11 cellular contexts compared by ENCODE assay signal in genomic region chr4:80492761-80493160, GRCh38.
DNase-seq lines count a peak whose midpoint lies in the region; ATAC-seq, FAIRE-seq and TF ChIP-seq lines count a peak whose summit lies in the region.
"Had no signal": no experiment of that assay in that cellular context is flagged by ENCODE, and none has a peak within 500 bp of the region (broad histone marks: within the 10 kb centered on the region; RNA-seq: fewer than 3 reads in every experiment).

No MANE protein-coding gene starts in this region.

- no peak for TF ChIP-seq RAD21 in K562 (CRISPR knock-in tag; conservative IDR thresholded peaks at IDR 0.05 in 1 of 2, IDR thresholded peaks at IDR 0.05 in 1 of 2)

- no peaks in the 10 kb centered on the region for H3K9me3 ChIP-seq in T-helper 17 cell (ENCODE audit: control insufficient read depth, low read length, poor library complexity, severe bottlenecking)
- H3K9me3 ChIP-seq in K562 (replicated peaks; ENCODE audit: control insufficient read depth, insufficient read depth, low read depth, low read length), result no peaks in the 10 kb centered on the region
- H3K9me3 ChIP-seq in stomach, result peaks cover 0 to 13% (median 7%) of the 10 kb centered on the region in 4 donors

- TF ChIP-seq POLR2A in K562 (conservative IDR thresholded peaks at IDR 0.05), result no peak
- TF ChIP-seq POLR2A in stomach (IDR thresholded peaks at IDR 0.05), result no peak

- no peaks in the 10 kb centered on the region for H3K9me1 ChIP-seq in K562 (ENCODE audit: control insufficient read depth, insufficient read depth, low read length)

- 0% methylated on average over 1 of the region's 1 CpG for WGBS in K562 (ENCODE audit: insufficient coverage, low coverage, missing lambda C conversion rate)
- 21 to 50% (median 33%) methylated on average over 1 of the region's 1 CpG for WGBS in stomach, 5 donors

- TF ChIP-seq CTCF in K562 (IDR thresholded peaks at IDR 0.05 in 2 of 3, conservative IDR thresholded peaks at IDR 0.05 in 1 of 3; ENCODE audit: insufficient read depth in 2 of 3, low read depth in 1 of 3, low read length in 3 of 3) (no peak), stomach (IDR thresholded peaks at IDR 0.05) (no peak), osteocyte (IDR thresholded peaks at IDR 0.05) (no peak)

- POLR2A ChIA-PET in K562 (lab: Yijun Ruan, JAX), result no interaction called here

- H3K27ac Mint-ChIP-seq in T-helper 17 cell (peak overlapping the region; percentile 85), osteocyte (ENCODE audit: unreplicated experiment) (no peak overlapping the region)

- no TSS peak for BruUV-seq in K562 (replicated peaks; lab: Mats Ljungman, UMichigan)

- no peaks in the 10 kb centered on the region for H4K20me1 ChIP-seq in K562 (replicated peaks; ENCODE audit: control insufficient read depth, insufficient read depth, low read length)

- no peak overlapping the region for H3K4me2 ChIP-seq in K562 (ENCODE audit: insufficient read depth, low read length)

- H3K4me3 Mint-ChIP-seq in T-helper 17 cell (peak overlapping the region; percentile 10), osteocyte (ENCODE audit: unreplicated experiment) (no peak overlapping the region)

- H3K27ac ChIP-seq in K562 (ENCODE audit: extremely low read depth, low read depth, low read length) (no peak overlapping the region), stomach (peak overlapping the region in 1 of 5 donors; percentile 50)
- H3K27ac ChIP-seq: sigmoid colon had no signal

- intact Hi-C loops in K562 (cut with micrococcal nuclease), result no loop called here
- intact Hi-C loops in stomach (cut with DNase I; ENCODE audit: low total_unique reads), result no loop called here

- no peak for FAIRE-seq in K562 (lab: Jason Lieb, UNC)

- DNase-seq in activated gamma-delta T cell treated with Interleukin-2 at 50 U/mL for 16 hours, result peak; percentile 54
- no peak for DNase-seq in activated gamma-delta T cell (lab: John Stamatoyannopoulos, UW)
- peak in 2 of 3 donors; percentile 11 to 18 for DNase-seq in T-helper 17 cell
- peak in 1 of 4 experiments; percentile 17 for DNase-seq in K562 (ENCODE audit: extremely low read depth in 1 of 4, low spot score in 3 of 4)
- peak; percentile 37 for DNase-seq in stomach
- DNase-seq in ACHN, result no peak
- DNase-seq in osteocyte (ENCODE audit: extremely low spot score, unreplicated experiment), result no peak
- DNase-seq: heart right ventricle, MV-4-11, sigmoid colon had no signal

- H3K4me1 Mint-ChIP-seq in T-helper 17 cell, result peaks cover 16% of the 10 kb centered on the region
- no peaks in the 10 kb centered on the region for H3K4me1 Mint-ChIP-seq in osteocyte (ENCODE audit: unreplicated experiment)

- ATAC-seq in T-helper 17 cell (peak; percentile 99), K562 (peak; percentile 77), GM21529 (IDR thresholded peaks at IDR 0.05; ENCODE audit: unreplicated experiment) (no peak)

- H3K4me3 ChIP-seq in K562, result no peak overlapping the region
- no peak overlapping the region for H3K4me3 ChIP-seq in stomach
- H3K4me3 ChIP-seq: heart right ventricle, sigmoid colon had no signal

- H3K9ac ChIP-seq in K562 (ENCODE audit: insufficient read depth in 1 of 2, low read depth in 2 of 2, low read length in 2 of 2), result no peak overlapping the region

- H3K79me2 ChIP-seq in K562 (ENCODE audit: control insufficient read depth, insufficient read depth, low read length), result no peaks in the 10 kb centered on the region

- TF ChIP-seq EP300 in K562 (IDR thresholded peaks at IDR 0.05; ENCODE audit: low read length) (no peak), stomach (IDR thresholded peaks at IDR 0.05) (no peak)

- peaks cover 2% of the 10 kb centered on the region for H3K36me3 Mint-ChIP-seq in T-helper 17 cell (ENCODE audit: low read depth)
- H3K36me3 Mint-ChIP-seq in osteocyte (ENCODE audit: unreplicated experiment), result no peaks in the 10 kb centered on the region

- CTCF ChIA-PET in K562 (lab: Yijun Ruan, JAX; ENCODE audit: low intra/inter-chr PET ratio), result no interaction called here

- H3K27me3 Mint-ChIP-seq in T-helper 17 cell (no peaks in the 10 kb centered on the region), osteocyte (ENCODE audit: unreplicated experiment) (no peaks in the 10 kb centered on the region)

- peaks cover 4% of the 10 kb centered on the region for H3K9me3 Mint-ChIP-seq in osteocyte (ENCODE audit: unreplicated experiment)

- in situ Hi-C loops in K562 (cut with MboI) (no loop called here), ACHN (cut with HindIII; ENCODE audit: low pct_ligation_motif_present, low pct_unique_long_range_greater_than_20kb, low sequenced_read_pairs) (no loop called here)

- H3K27me3 ChIP-seq in K562 (ENCODE audit: control insufficient read depth in 2 of 2, insufficient read depth in 2 of 2, low read length in 2 of 2), result no peaks in the 10 kb centered on the region
- H3K27me3 ChIP-seq in stomach, result no peaks in the 10 kb centered on the region
- H3K27me3 ChIP-seq: heart right ventricle, sigmoid colon had no signal

- no peak overlapping the region for H2AFZ ChIP-seq in K562 (ENCODE audit: low read depth, low read length)

- H3K36me3 ChIP-seq in K562 (ENCODE audit: control insufficient read depth, insufficient read depth, low read length) (no peaks in the 10 kb centered on the region), stomach (no peaks in the 10 kb centered on the region)
- H3K36me3 ChIP-seq: heart right ventricle, sigmoid colon had no signal

- H3K4me1 ChIP-seq in K562 (replicated peaks in 1 of 2; ENCODE audit: control insufficient read depth in 2 of 2, insufficient read depth in 2 of 2, low read length in 2 of 2) (no peaks in the 10 kb centered on the region), stomach (no peaks in the 10 kb centered on the region)
- H3K4me1 ChIP-seq: heart right ventricle, sigmoid colon had no signal

TF ChIP-seq in K562, 482 proteins besides CTCF, POLR2A, EP300 and RAD21 (continues in another document):
- TF ChIP-seq FOXA3 (CRISPR knock-in tag; conservative IDR thresholded peaks at IDR 0.05 in 1 of 2, IDR thresholded peaks at IDR 0.05 in 1 of 2) (peak in 1 of 2 experiments; percentile 93; a peak in 2 of 4 replicates), SUPT5H (IDR thresholded peaks at IDR 0.05) (no peak), ZEB2 (IDR thresholded peaks at IDR 0.05) (peak; percentile 78), RBM14 (IDR thresholded peaks at IDR 0.05; ENCODE audit: borderline replicate concordance, insufficient read depth, low read depth, low read length) (no peak), KHSRP (IDR thresholded peaks at IDR 0.05) (no peak), TEAD4 (IDR thresholded peaks at IDR 0.05; ENCODE audit: low read length) (peak; percentile 8; the same call in 1 of the 2 replicates), TEAD4 (CRISPR knock-in tag; IDR thresholded peaks at IDR 0.05; ENCODE audit: borderline replicate concordance) (no peak), CBX5 (IDR thresholded peaks at IDR 0.05; ENCODE audit: borderline replicate concordance, low read depth) (no peak), ZNF253 (CRISPR knock-in tag; conservative IDR thresholded peaks at IDR 0.05) (no peak), FOXJ2 (tag; IDR thresholded peaks at IDR 0.05) (no peak), NKRF (IDR thresholded peaks at IDR 0.05; ENCODE audit: borderline replicate concordance) (no peak), SOX6 (IDR thresholded peaks at IDR 0.05) (peak; percentile 69; the same call in 1 of the 2 replicates), TRIM24 (IDR thresholded peaks at IDR 0.05) (no peak), GTF2E2 (tag; IDR thresholded peaks at IDR 0.05) (no peak), ZBTB33 (CRISPR knock-in tag; IDR thresholded peaks at IDR 0.05) (no peak), IRF2 (CRISPR knock-in tag; IDR thresholded peaks at IDR 0.05) (no peak), JUND (IDR thresholded peaks at IDR 0.05; ENCODE audit: borderline replicate concordance, low read depth, low read length) (0 out of 2 replicates have a peak, but pooled peaks have one; percentile 4), JUND (tag; IDR thresholded peaks at IDR 0.05; ENCODE audit: borderline replicate concordance, low read depth, low read length) (no peak), CTBP1 (IDR thresholded peaks at IDR 0.05; ENCODE audit: borderline replicate concordance) (peak; percentile 71; the same call in 1 of the 2 replicates), MAFG (tag; conservative IDR thresholded peaks at IDR 0.05) (no peak), PPARD (CRISPR knock-in tag; IDR thresholded peaks at IDR 0.05) (no peak), BHLHE40 (IDR thresholded peaks at IDR 0.05; ENCODE audit: low read length) (0 out of 2 replicates have a peak, but pooled peaks have one; percentile 23), ZNF79 (CRISPR knock-in tag; IDR thresholded peaks at IDR 0.05; ENCODE audit: low read depth) (no peak)

Comparison
In these comparisons a context has a peak if more than half of its experiments do, and no peak if none do; other contexts are left out.
1. DNase-seq: peak in activated gamma-delta T cell treated with Interleukin-2 at 50 U/mL for 16 hours (single experiment), T-helper 17 cell (2 of 3) and stomach (single experiment); none in activated gamma-delta T cell (single experiment), ACHN (single experiment) and osteocyte (single experiment).